16 cellular contexts compared by ENCODE assay signal in the genomic region with DNA sequence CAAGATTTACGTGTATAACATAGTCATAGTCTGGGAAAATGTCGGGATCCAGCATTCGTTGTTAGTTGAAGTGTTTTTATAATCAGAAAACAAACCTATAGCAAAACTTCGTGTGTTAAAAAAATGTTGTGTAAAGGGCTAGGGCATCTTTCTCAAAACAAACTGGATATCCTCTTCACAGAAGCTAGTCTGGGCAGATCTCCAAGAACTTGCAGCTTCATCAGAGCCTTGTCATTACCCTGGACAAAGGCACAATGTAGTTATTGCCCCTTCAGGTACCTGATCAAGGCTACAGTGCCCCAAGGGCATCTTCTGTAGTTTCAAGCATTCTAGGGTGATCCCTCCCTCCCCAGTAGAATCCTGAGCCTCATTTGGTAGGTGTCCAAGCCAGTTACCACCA.
DNase-seq lines count a peak whose midpoint lies in the region; ATAC-seq lines count a peak whose summit lies in the region.
"Had no signal": no experiment of that assay in that cellular context is flagged by ENCODE, and none has a peak within 500 bp of the region (broad histone marks: within the 10 kb centered on the region; RNA-seq: fewer than 3 reads in every experiment).

No MANE protein-coding gene starts in this region.

- peak; percentile 46 for DNase-seq in AG08395 (ENCODE audit: low spot score)
- DNase-seq in Daoy (ENCODE audit: low read depth): peak; percentile 16
- DNase-seq in NCI-H2081 (lab: John Stamatoyannopoulos, UW): peak; percentile 51 to 75
- DNase-seq in adipocyte (ENCODE audit: low read depth): peak; percentile 44
- DNase-seq in stimulated activated CD8-positive, alpha-beta memory T cell treated with anti-CD3 and anti-CD28 coated beads, Interleukin-4, amount 100 ng/mL, for 48 hours: no peak
- DNase-seq: activated CD4-positive, alpha-beta memory T cell treated with anti-CD3 and anti-CD28 coated beads for 36 hours; activated naive CD4-positive, alpha-beta T cell treated with anti-CD3 and anti-CD28 coated beads for 36 hours; Calu3; effector memory CD8-positive, alpha-beta T cell; right lobe of liver; stimulated activated naive CD8-positive, alpha-beta T cell treated with anti-CD3 and anti-CD28 coated beads, Interleukin-15, Interleukin-2, amounts not matched to agents 100 U/mL and 50 U/mL, for 24 hours; trophoblast cell had no signal

- no peaks in the 10 kb centered on the region for H3K9me3 ChIP-seq in adipocyte (ENCODE audit: control insufficient read depth, low read length)
- H3K9me3 ChIP-seq: heart right ventricle, right lobe of liver had no signal

- ATAC-seq in HG03571 (IDR thresholded peaks at IDR 0.05; ENCODE audit: unreplicated experiment): no peak
- ATAC-seq in GM18870 (IDR thresholded peaks at IDR 0.05; ENCODE audit: unreplicated experiment): no peak
- ATAC-seq in HG02610 (IDR thresholded peaks at IDR 0.05; ENCODE audit: unreplicated experiment): no peak
- ATAC-seq: effector memory CD8-positive, alpha-beta T cell; right lobe of liver; stimulated activated naive CD8-positive, alpha-beta T cell treated with anti-CD3 and anti-CD28 coated beads, Interleukin-15, Interleukin-2, amounts not matched to agents 100 U/mL and 50 U/mL, for 24 hours had no signal

- H3K4me3 ChIP-seq in adipocyte (ENCODE audit: low read length): no peak overlapping the region
- H3K4me3 ChIP-seq: heart right ventricle, right lobe of liver had no signal

- H3K36me3 ChIP-seq in adipocyte (ENCODE audit: control insufficient read depth, insufficient read depth, low read length, severe bottlenecking): no peaks in the 10 kb centered on the region
- H3K36me3 ChIP-seq: heart right ventricle, right lobe of liver had no signal

- no peaks in the 10 kb centered on the region for H3K27me3 ChIP-seq in adipocyte (replicated peaks; ENCODE audit: control insufficient read depth, insufficient read depth, low read length)
- H3K27me3 ChIP-seq: heart right ventricle, right lobe of liver had no signal

- H3K4me1 ChIP-seq in adipocyte (ENCODE audit: control insufficient read depth, insufficient read depth, low read length): no peaks in the 10 kb centered on the region
- H3K4me1 ChIP-seq: right lobe of liver had no signal

- H3K9ac ChIP-seq in adipocyte (ENCODE audit: low read length): no peak overlapping the region
